Comparison of ENCODE assay signal across 8 cellular contexts in genomic region chr6:86192123-86192522, GRCh38.
DNase-seq lines count a peak whose midpoint lies in the region; ATAC-seq, FAIRE-seq and TF ChIP-seq lines count a peak whose summit lies in the region.

No MANE protein-coding gene starts in this region.

- H3K27ac ChIP-seq in mesendoderm (ENCODE audit: low read depth, low read length) (no peak overlapping the region), gastrocnemius medialis (no peak overlapping the region)

- in situ Hi-C loops in gastrocnemius medialis (cut with MboI; ENCODE audit: low sequenced_read_pairs in 4 of 4) = no loop called here

- H3K27me3 ChIP-seq in mesendoderm (ENCODE audit: insufficient read depth, low read length, poor library complexity) = no peaks in the 10 kb centered on the region
- H3K27me3 ChIP-seq in gastrocnemius medialis = no peaks in the 10 kb centered on the region

- H3K4me3 ChIP-seq in mesendoderm (ENCODE audit: low read length) (no peak overlapping the region), gastrocnemius medialis (no peak overlapping the region)

- H2AK5ac ChIP-seq in mesendoderm (ENCODE audit: low read length) = no peak overlapping the region

- no peaks in the 10 kb centered on the region for H3K36me3 ChIP-seq in mesendoderm (ENCODE audit: control insufficient read depth, insufficient read depth, low read length)
- no peaks in the 10 kb centered on the region for H3K36me3 ChIP-seq in gastrocnemius medialis

- no peaks in the 10 kb centered on the region for H3K79me1 ChIP-seq in mesendoderm (ENCODE audit: low read length)

- no peak overlapping the region for H2BK15ac ChIP-seq in mesendoderm (replicated peaks; ENCODE audit: low read depth)

- H3K56ac ChIP-seq in mesendoderm (ENCODE audit: low read length) = no peak overlapping the region

- TF ChIP-seq POLR2A in gastrocnemius medialis (IDR thresholded peaks at IDR 0.05) = no peak

- no peak overlapping the region for H4K8ac ChIP-seq in mesendoderm (ENCODE audit: low read depth, low read length)

- H3K9ac ChIP-seq in mesendoderm (ENCODE audit: low read length) = no peak overlapping the region

- peak; percentile 97 for ATAC-seq in GM19395 (IDR thresholded peaks at IDR 0.05; ENCODE audit: unreplicated experiment)
- ATAC-seq in HG03175 (IDR thresholded peaks at IDR 0.05; ENCODE audit: unreplicated experiment) = peak; percentile 98
- ATAC-seq in gastrocnemius medialis = no peak

- no peaks in the 10 kb centered on the region for H3K79me2 ChIP-seq in mesendoderm (ENCODE audit: control insufficient read depth, insufficient read depth, low read length)

- TF ChIP-seq CTCF in D721Med (IDR thresholded peaks at IDR 0.05; ENCODE audit: insufficient read depth, missing control alignments) = peak; percentile 13
- TF ChIP-seq CTCF in gastrocnemius medialis (IDR thresholded peaks at IDR 0.05 in 4 of 5, conservative IDR thresholded peaks at IDR 0.05 in 1 of 5) = peak in 1 of 5 experiments; percentile 17

- no peak overlapping the region for H4K5ac ChIP-seq in mesendoderm (ENCODE audit: low read length)

- H3K18ac ChIP-seq in mesendoderm (ENCODE audit: low read length) = no peak overlapping the region

- WGBS in mesendoderm (ENCODE audit: extremely low coverage, insufficient coverage, low lambda C conversion rate) = no CpG with 5 or more reads among the region's 3 CpGs

- intact Hi-C loops in head of caudate nucleus (cut with DNase I) = no loop called here
- intact Hi-C loops in gastrocnemius medialis (cut with DNase I; ENCODE audit: low total_unique reads) = no loop called here

- no peak overlapping the region for H3K4me2 ChIP-seq in mesendoderm (ENCODE audit: low read length)

- no peak for FAIRE-seq in D721Med (lab: Jason Lieb, UNC)

- H3K4ac ChIP-seq in mesendoderm (ENCODE audit: low read depth, low read length) = no peak overlapping the region

- H2BK120ac ChIP-seq in mesendoderm (ENCODE audit: low read depth, low read length) = no peak overlapping the region

- DNase-seq in D721Med (ENCODE audit: insufficient read length, low spot score) (no peak), RPMI8226 (peak; percentile 9), mesendoderm (peak; percentile 79), head of caudate nucleus (no peak), NOMO-1 treated with dmso at 0.1 percent for 144 hours (lab: John Stamatoyannopoulos, UW; ENCODE audit: unreplicated experiment) (no peak), gastrocnemius medialis (no peak)

- no peaks in the 10 kb centered on the region for H3K9me3 ChIP-seq in gastrocnemius medialis

- H2BK5ac ChIP-seq in mesendoderm (ENCODE audit: low read length) = no peak overlapping the region

- no peak overlapping the region for H3K23ac ChIP-seq in mesendoderm (ENCODE audit: low read length)

- H3K4me1 ChIP-seq in mesendoderm (ENCODE audit: control insufficient read depth, low read depth, low read length) (no peaks in the 10 kb centered on the region), gastrocnemius medialis (no peaks in the 10 kb centered on the region)

Comparison
In these comparisons a context has a peak if more than half of its experiments do, and no peak if none do; other contexts are left out.
1. DNase-seq: peak in RPMI8226 (single experiment) and mesendoderm (single experiment); none in D721Med (single experiment), head of caudate nucleus (0 of 42), NOMO-1 treated with dmso at 0.1 percent for 144 hours (single experiment) and gastrocnemius medialis (0 of 2).
2. ATAC-seq: peak in GM19395 (single experiment) and HG03175 (single experiment); none in gastrocnemius medialis (0 of 2).